In the genomic region with DNA sequence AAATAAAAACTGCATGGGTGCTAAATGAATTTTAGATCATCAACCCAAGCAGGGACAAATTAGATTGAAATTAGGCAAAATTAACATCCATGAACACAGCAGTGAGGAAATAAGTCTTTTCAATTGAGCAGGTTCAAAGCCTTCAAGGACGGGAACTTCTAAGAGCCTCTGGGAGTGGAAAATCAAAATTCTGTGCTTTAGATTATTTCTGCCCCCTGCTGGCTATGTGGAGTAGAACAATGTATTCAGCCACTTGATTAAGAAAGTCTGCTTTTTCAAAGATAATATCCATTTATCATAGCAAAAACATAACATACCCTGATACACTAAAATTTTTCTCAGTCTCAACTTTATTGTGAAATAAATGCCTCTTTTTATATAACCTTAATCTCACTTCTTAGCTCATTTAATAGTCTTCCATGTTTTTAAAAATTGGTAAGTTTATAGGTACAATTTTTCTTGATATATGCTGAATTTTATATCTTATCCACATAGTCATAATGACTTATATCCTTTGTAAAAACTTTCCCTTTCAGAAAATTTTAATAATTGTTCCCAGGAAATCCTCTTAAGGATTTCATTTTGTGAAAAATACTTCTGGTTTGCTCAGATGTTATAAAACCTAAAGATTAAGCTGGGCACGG, we compare ENCODE assay signal across 9 cellular contexts. TPM values are rescaled to one million over a fixed set of nuclear protein-coding genes. Genes with fewer than 3 reads are reported as not detected.
DNase-seq lines count a peak whose midpoint lies in the region; ATAC-seq and TF ChIP-seq lines count a peak whose summit lies in the region.
"Had no signal": no experiment of that assay in that cellular context is flagged by ENCODE, and none has a peak within 500 bp of the region (broad histone marks: within the 10 kb centered on the region; RNA-seq: fewer than 3 reads in every experiment).

No MANE protein-coding gene starts in this region.

- no peaks in the 10 kb centered on the region for H4K20me1 ChIP-seq in fibroblast of lung (ENCODE audit: control insufficient read depth, extremely low read depth, insufficient read depth, low read length)
- H4K20me1 ChIP-seq in neural progenitor cell (ENCODE audit: low read depth): no peaks in the 10 kb centered on the region

- no peaks in the 10 kb centered on the region for H3K9me3 ChIP-seq in CD8-positive, alpha-beta memory T cell (ENCODE audit: low read length)
- H3K9me3 ChIP-seq in fibroblast of lung (ENCODE audit: control insufficient read depth, insufficient read depth, low read depth, low read length) (no peaks in the 10 kb centered on the region), neural progenitor cell (ENCODE audit: low read depth) (no peaks in the 10 kb centered on the region)

- ATAC-seq in esophagus mucosa: no peak
- ATAC-seq in GM18519 (IDR thresholded peaks at IDR 0.05; ENCODE audit: low FRiP score, unreplicated experiment): no peak

- H3K9ac ChIP-seq in fibroblast of lung (ENCODE audit: insufficient read depth, low read length) (no peak overlapping the region), neural progenitor cell (no peak overlapping the region)

- H3K27me3 Mint-ChIP-seq in CD8-positive, alpha-beta memory T cell: peaks cover 0 to 1% of the 10 kb centered on the region in 2 donors
- no peaks in the 10 kb centered on the region for H3K27me3 Mint-ChIP-seq in neural progenitor cell (ENCODE audit: insufficient read depth, low read depth)
- H3K27me3 Mint-ChIP-seq: IgD-negative memory B cell had no signal

- no peaks in the 10 kb centered on the region for H3K79me2 ChIP-seq in fibroblast of lung (ENCODE audit: control insufficient read depth, insufficient read depth, low read length)
- no peaks in the 10 kb centered on the region for H3K79me2 ChIP-seq in neural progenitor cell (ENCODE audit: low read depth)

- TF ChIP-seq CTCF in HFF-Myc (IDR thresholded peaks at IDR 0.05; ENCODE audit: low read depth, low read length, missing control alignments): peak; percentile 62
- TF ChIP-seq CTCF in fibroblast of lung (conservative IDR thresholded peaks at IDR 0.05 in 1 of 2, IDR thresholded peaks at IDR 0.05 in 1 of 2; ENCODE audit: low read depth in 1 of 2, low read length in 2 of 2): peak; percentile 66 to 68
- TF ChIP-seq CTCF in neural progenitor cell (IDR thresholded peaks at IDR 0.05): peak; percentile 85

- H3K4me1 ChIP-seq in CD8-positive, alpha-beta memory T cell (ENCODE audit: insufficient read depth, low read length): peaks cover 4% of the 10 kb centered on the region
- H3K4me1 ChIP-seq in fibroblast of lung (ENCODE audit: control insufficient read depth, extremely low read depth, insufficient read depth, low read length) (no peaks in the 10 kb centered on the region), neural progenitor cell (no peaks in the 10 kb centered on the region)

- no peak overlapping the region for H3K4me3 Mint-ChIP-seq in CD8-positive, alpha-beta memory T cell
- H3K4me3 Mint-ChIP-seq in neural progenitor cell: no peak overlapping the region
- H3K4me3 Mint-ChIP-seq: IgD-negative memory B cell had no signal

- H3K27ac Mint-ChIP-seq in CD8-positive, alpha-beta memory T cell: peak overlapping the region in 3 of 8 donors; percentile 3 to 54 (median 12)
- H3K27ac Mint-ChIP-seq in neural progenitor cell: no peak overlapping the region
- H3K27ac Mint-ChIP-seq: IgD-negative memory B cell had no signal

- POLR2A ChIA-PET in CD8-positive, alpha-beta memory T cell (lab: Charles Lee): interaction anchor here (0.6 kb wide), 1 partner anchor 135 kb away, joined by 3 read pairs; a partner anchor contains a TSS

- H3K27me3 ChIP-seq in CD8-positive, alpha-beta memory T cell (ENCODE audit: insufficient read depth, low read length, poor library complexity, severe bottlenecking): no peaks in the 10 kb centered on the region
- H3K27me3 ChIP-seq in fibroblast of lung (ENCODE audit: control insufficient read depth, insufficient read depth, low read length) (no peaks in the 10 kb centered on the region), neural progenitor cell (no peaks in the 10 kb centered on the region)

- H3K27ac ChIP-seq in CD8-positive, alpha-beta memory T cell (ENCODE audit: low read depth, low read length): no peak overlapping the region
- H3K27ac ChIP-seq in fibroblast of lung (ENCODE audit: insufficient read depth, low read length): no peak overlapping the region
- no peak overlapping the region for H3K27ac ChIP-seq in neural progenitor cell

- peaks cover 3% of the 10 kb centered on the region for H3F3A ChIP-seq in neural progenitor cell (ENCODE audit: low read depth)

- H3K36me3 Mint-ChIP-seq in CD8-positive, alpha-beta memory T cell: peaks cover 0 to 71% (median 14%) of the 10 kb centered on the region in 3 donors
- H3K36me3 Mint-ChIP-seq in neural progenitor cell: peaks cover 2% of the 10 kb centered on the region
- H3K36me3 Mint-ChIP-seq: IgD-negative memory B cell had no signal

- DNase-seq in CD8-positive, alpha-beta memory T cell: peak; percentile 3 to 63 (median 49)
- peak; percentile 43 for DNase-seq in HFF-Myc (ENCODE audit: extremely low read depth, low read depth)
- DNase-seq in NCI-H69 (lab: John Stamatoyannopoulos, UW): peak; percentile 84
- peak; percentile 12 to 18 for DNase-seq in activated CD4-positive, alpha-beta T cell treated with anti-CD3 and anti-CD28 coated beads, Interleukin-2, amount 50 U/mL, for 4 hours
- DNase-seq in fibroblast of lung (ENCODE audit: low read depth in 2 of 2): peak; percentile 48 to 80
- peak; percentile 75 for DNase-seq in neural progenitor cell (ENCODE audit: low spot score)

- H3K4me3 ChIP-seq in CD8-positive, alpha-beta memory T cell (ENCODE audit: low read length): no peak overlapping the region
- H3K4me3 ChIP-seq in HFF-Myc (replicated peaks; ENCODE audit: low read depth, low read length): no peak overlapping the region
- H3K4me3 ChIP-seq in fibroblast of lung (replicated peaks in 1 of 4; ENCODE audit: control extremely low read depth in 1 of 4, insufficient read depth in 1 of 4, low read depth in 3 of 4, low read length in 4 of 4): no peak overlapping the region
- H3K4me3 ChIP-seq in neural progenitor cell: no peak overlapping the region

- CTCF ChIA-PET in CD8-positive, alpha-beta memory T cell (lab: Charles Lee): interaction anchor here (0.9 to 5.2 kb wide), 5 partner anchors 9 to 330 kb away, joined by 3 to 34 read pairs (median 5); a partner anchor contains a TSS

- no peak overlapping the region for H2AFZ ChIP-seq in fibroblast of lung (ENCODE audit: low read length)
- H2AFZ ChIP-seq in neural progenitor cell (replicated peaks): no peak overlapping the region

- H3K4me1 Mint-ChIP-seq in CD8-positive, alpha-beta memory T cell: peaks cover 0 to 5% (median 5%) of the 10 kb centered on the region in 3 donors
- peaks cover 7% of the 10 kb centered on the region for H3K4me1 Mint-ChIP-seq in neural progenitor cell

- peaks cover 18% of the 10 kb centered on the region for H3K36me3 ChIP-seq in CD8-positive, alpha-beta memory T cell (ENCODE audit: insufficient read depth, low read length)
- H3K36me3 ChIP-seq in fibroblast of lung (ENCODE audit: control insufficient read depth, insufficient read depth, low read length) (no peaks in the 10 kb centered on the region), neural progenitor cell (no peaks in the 10 kb centered on the region)

- H3K9me3 Mint-ChIP-seq in CD8-positive, alpha-beta memory T cell: no peaks in the 10 kb centered on the region
- no peaks in the 10 kb centered on the region for H3K9me3 Mint-ChIP-seq in neural progenitor cell
- H3K9me3 Mint-ChIP-seq: IgD-negative memory B cell had no signal

- H3K4me2 ChIP-seq in fibroblast of lung (ENCODE audit: extremely low read depth, insufficient read depth, low read length) (no peak overlapping the region), neural progenitor cell (no peak overlapping the region)

RNA-seq across cellular contexts. Expression of a gene that starts 28.1 kb away (rescaled TPM):
- total RNA-seq in CD8-positive, alpha-beta memory T cell: 100 to 1,000 TPM; 106 to 111 TPM
- 27.2 TPM for polyA plus RNA-seq in CD8-positive, alpha-beta memory T cell
- total RNA-seq in fibroblast of lung (21.5 and 30.3 TPM in 2 replicates), neural progenitor cell (ENCODE audit: low replicate concordance) (60.0 and 90.4 TPM in 2 replicates), esophagus mucosa (31.1 TPM)
- 35.6 and 45.4 TPM in 2 replicates for polyA plus RNA-seq in fibroblast of lung
- 25.4 and 30.7 TPM in 2 replicates for polyA plus RNA-seq in fibroblast of lung (2012)
- 7.9 and 10.6 TPM in 2 replicates for polyA minus RNA-seq in fibroblast of lung (ENCODE audit: low replicate concordance)

Comparison
In these comparisons a context has a peak if more than half of its experiments do, and no peak if none do; other contexts are left out.
1. DNase-seq: peak in every context shown above with its lines; median percentile 84 in NCI-H69; 75 in neural progenitor cell; 64 in fibroblast of lung; 49 in CD8-positive, alpha-beta memory T cell; 43 in HFF-Myc; 15 in activated CD4-positive, alpha-beta T cell treated with anti-CD3 and anti-CD28 coated beads, Interleukin-2, amount 50 U/mL, for 4 hours.